8 cellular contexts compared by ENCODE assay signal in genomic region chr7:14717711-14718304, GRCh38.
A peak's percentile ranks its signal among the peaks of the same experiment; 100 is the strongest.
DNase-seq lines count a peak whose midpoint lies in the region; ATAC-seq and TF ChIP-seq lines count a peak whose summit lies in the region.

No MANE protein-coding gene starts in this region.

- in situ Hi-C loops in GM13977 (cut with MboI; ENCODE audit: low pct_unique_long_range_greater_than_20kb, low sequenced_read_pairs, unreplicated experiment), result loop anchor here (25.0 kb wide), 1 partner anchor 294 kb away; no protein-coding TSS in a partner anchor

- H3K36me3 ChIP-seq in ascending aorta (no peaks in the 10 kb centered on the region), lower lobe of right lung (no peaks in the 10 kb centered on the region), esophagus squamous epithelium (no peaks in the 10 kb centered on the region)

- WGBS in esophagus squamous epithelium, 2 donors, result 23 to 35% methylated on average over 1 of the region's 1 CpG

- no peak for TF ChIP-seq POLR2A in esophagus squamous epithelium (IDR thresholded peaks at IDR 0.05)

- no peak overlapping the region for H3K4me3 ChIP-seq in ascending aorta
- no peak overlapping the region for H3K4me3 ChIP-seq in lower lobe of right lung
- H3K4me3 ChIP-seq in esophagus squamous epithelium, result no peak overlapping the region

- peak; percentile 46 for TF ChIP-seq CTCF in GM13977 (IDR thresholded peaks at IDR 0.05; ENCODE audit: extremely low read depth, insufficient read depth, missing control alignments)
- peak in 2 of 3 experiments; percentile 20 to 35 for TF ChIP-seq CTCF in ascending aorta (IDR thresholded peaks at IDR 0.05)
- TF ChIP-seq CTCF in lower lobe of right lung (IDR thresholded peaks at IDR 0.05), result peak; percentile 33
- peak in 1 of 6 experiments; percentile 35 for TF ChIP-seq CTCF in esophagus squamous epithelium (IDR thresholded peaks at IDR 0.05)

- H3K27me3 ChIP-seq in ascending aorta, result no peaks in the 10 kb centered on the region
- no peaks in the 10 kb centered on the region for H3K27me3 ChIP-seq in lower lobe of right lung (ENCODE audit: low read depth)
- no peaks in the 10 kb centered on the region for H3K27me3 ChIP-seq in esophagus squamous epithelium

- H3K9me3 ChIP-seq in ascending aorta, result no peaks in the 10 kb centered on the region
- H3K9me3 ChIP-seq in lower lobe of right lung, result no peaks in the 10 kb centered on the region
- no peaks in the 10 kb centered on the region for H3K9me3 ChIP-seq in esophagus squamous epithelium

- ATAC-seq in lower lobe of right lung, result no peak
- ATAC-seq in GM18520 (IDR thresholded peaks at IDR 0.05; ENCODE audit: unreplicated experiment), result no peak

- H3K4me1 ChIP-seq in ascending aorta (no peaks in the 10 kb centered on the region), lower lobe of right lung (no peaks in the 10 kb centered on the region), esophagus squamous epithelium (no peaks in the 10 kb centered on the region)

- no peak overlapping the region for H3K27ac ChIP-seq in ascending aorta
- H3K27ac ChIP-seq in lower lobe of right lung, result no peak overlapping the region
- H3K27ac ChIP-seq in esophagus squamous epithelium, result no peak overlapping the region

- no peak for DNase-seq in GM13977 (ENCODE audit: low spot score)
- DNase-seq in NCI-H146 (lab: John Stamatoyannopoulos, UW), result peak; percentile 37
- DNase-seq in ascending aorta (ENCODE audit: low spot score in 2 of 2), result no peak
- DNase-seq in lower lobe of right lung, result no peak
- DNase-seq in esophagus squamous epithelium (lab: John Stamatoyannopoulos, UW), result no peak
- no peak for DNase-seq in stimulated activated CD4-positive, alpha-beta T cell treated with anti-CD3 and anti-CD28 coated beads, Interleukin-4, amount 100 ng/mL, for 24 hours
- no peak for DNase-seq in NK-92 treated with Interleukin-12 subunit alpha and Interleukin-12 subunit beta, amount 100 ng/mL, for 24 hours (lab: John Stamatoyannopoulos, UW)

- intact Hi-C loops in ascending aorta (cut with DNase I) (loop anchor here (5.0 kb wide), 1 partner anchor 299 kb away; no protein-coding TSS in a partner anchor), lower lobe of right lung (cut with DNase I) (no loop called here), esophagus squamous epithelium (cut with DNase I) (no loop called here)
